In the genomic region with DNA sequence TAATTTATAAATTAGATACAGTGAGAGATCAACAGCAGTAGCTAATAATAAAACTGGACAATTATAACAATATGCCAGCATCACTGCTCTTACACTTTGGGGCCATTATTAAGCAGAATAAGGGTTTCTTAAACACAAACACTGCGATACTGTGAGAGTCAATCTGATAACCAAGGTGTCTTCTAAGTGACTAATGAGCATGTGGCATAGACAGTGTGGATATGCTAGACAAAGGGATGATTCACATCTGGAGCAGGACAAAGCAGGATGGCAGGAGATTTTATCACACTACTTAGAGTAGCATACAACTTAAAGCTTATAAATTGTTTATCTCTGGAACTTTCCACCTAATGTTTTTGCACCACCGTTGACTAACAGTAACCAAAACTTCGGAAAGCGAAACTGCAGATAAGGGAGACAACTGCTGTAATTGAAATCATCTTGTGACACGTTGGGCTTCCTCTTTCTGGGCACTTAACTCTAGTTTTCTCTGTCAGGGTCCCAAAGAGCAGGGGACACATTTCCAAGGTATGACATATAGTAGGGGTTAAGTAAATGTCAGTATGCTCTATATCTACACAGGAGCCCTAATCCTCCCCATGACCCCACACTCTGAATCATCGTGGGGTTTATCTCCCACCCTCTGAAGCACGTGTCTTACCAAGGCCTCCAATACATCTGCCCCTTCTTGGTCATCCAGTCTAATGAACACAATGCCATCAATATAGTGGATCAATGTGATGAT, we compare ENCODE assay signal across 18 cellular contexts.
DNase-seq lines count a peak whose midpoint lies in the region; ATAC-seq and TF ChIP-seq lines count a peak whose summit lies in the region.
"Had no signal": no experiment of that assay in that cellular context is flagged by ENCODE, and none has a peak within 500 bp of the region (broad histone marks: within the 10 kb centered on the region; RNA-seq: fewer than 3 reads in every experiment).

No MANE protein-coding gene starts in this region.

- H3K9me3 ChIP-seq in RWPE2 (ENCODE audit: severe bottlenecking), result no peaks in the 10 kb centered on the region

- in situ Hi-C loops in KBM-7 (cut with MboI; ENCODE audit: low pct_unique_long_range_greater_than_20kb, low sequenced_read_pairs), result no loop called here

- no peak for TF ChIP-seq CTCF in RWPE2 (IDR thresholded peaks at IDR 0.05; ENCODE audit: poor library complexity, severe bottlenecking)
- TF ChIP-seq CTCF in foreskin keratinocyte (conservative IDR thresholded peaks at IDR 0.05), result no peak

- ATAC-seq in RWPE2 (ENCODE audit: low read depth) (peak; percentile 35; the same call in 1 of the 3 replicates), foreskin keratinocyte (peak; percentile 71), GM18907 (IDR thresholded peaks at IDR 0.05; ENCODE audit: unreplicated experiment) (no peak)
- ATAC-seq: activated CD8-positive, alpha-beta T cell treated with anti-CD3 and anti-CD28 coated beads, Interleukin-2, amount 10 ng/mL, durations not matched to agents 7 days and 5 days; HCT116; naive thymus-derived CD8-positive, alpha-beta T cell had no signal

- no peaks in the 10 kb centered on the region for H3K4me1 ChIP-seq in RWPE2 (ENCODE audit: insufficient read depth, poor library complexity, severe bottlenecking)
- no peaks in the 10 kb centered on the region for H3K4me1 ChIP-seq in foreskin keratinocyte

- H3K27me3 ChIP-seq in RWPE2 (ENCODE audit: insufficient read depth, poor library complexity, severe bottlenecking), result no peaks in the 10 kb centered on the region
- H3K27me3 ChIP-seq in foreskin keratinocyte, result no peaks in the 10 kb centered on the region

- no peaks in the 10 kb centered on the region for H3K36me3 ChIP-seq in RWPE2 (ENCODE audit: low read depth)

- H3K4me3 ChIP-seq in RWPE2 (ENCODE audit: severe bottlenecking), result no peak overlapping the region
- H3K4me3 ChIP-seq: lung had no signal

- H3K27ac ChIP-seq in RWPE2 (ENCODE audit: poor library complexity, severe bottlenecking) (no peak overlapping the region), foreskin keratinocyte (no peak overlapping the region)

- peak; percentile 68 for DNase-seq in GF-D8 (lab: John Stamatoyannopoulos, UW)
- peak; percentile 78 for DNase-seq in KBM-7
- DNase-seq in RWPE2 (ENCODE audit: low spot score), result no peak
- peak in 1 of 2 donors; percentile 4 for DNase-seq in foreskin keratinocyte
- DNase-seq in DMS153 treated with DMSO at 0.1 percent for 48 hours (lab: John Stamatoyannopoulos, UW; ENCODE audit: unreplicated experiment), result no peak
- DNase-seq in SHP77 treated with DMSO at 0.1 percent for 48 hours (lab: John Stamatoyannopoulos, UW), result no peak
- DNase-seq in dermis blood vessel endothelial cell, result no peak
- DNase-seq: activated CD8-positive, alpha-beta T cell treated with anti-CD3 and anti-CD28 coated beads, Interleukin-2, amount 10 ng/mL, durations not matched to agents 7 days and 5 days; head of caudate nucleus; naive thymus-derived CD8-positive, alpha-beta T cell; NCI-H1930; NCI-H446 treated with DMSO at 0.1 percent for 48 hours; posterior cingulate gyrus; stimulated activated CD4-positive, alpha-beta T cell treated with anti-CD3 and anti-CD28 coated beads, Interleukin-4, amount 100 ng/mL, for 1 hour; SW 1271 had no signal

Comparison
In these comparisons a context has a peak if more than half of its experiments do, and no peak if none do; other contexts are left out.
1. DNase-seq: peak in GF-D8 (single experiment) and KBM-7 (single experiment); none in RWPE2 (single experiment), DMS153 treated with DMSO at 0.1 percent for 48 hours (single experiment), SHP77 treated with DMSO at 0.1 percent for 48 hours (single experiment) and dermis blood vessel endothelial cell (single experiment).